8 cellular contexts compared by ENCODE assay signal in genomic region chr4:153345011-153345981, GRCh38. TPM values are rescaled to one million over a fixed set of nuclear protein-coding genes. Genes with fewer than 3 reads are reported as not detected.
DNase-seq lines count a peak whose midpoint lies in the region; ATAC-seq lines count a peak whose summit lies in the region.

No MANE protein-coding gene starts in this region.

- H3K4me3 ChIP-seq in BLaER1 treated with 17β-estradiol and CSF1 and Interleukin-3, amounts not matched to agents 10 nM and 100 nM, result peak overlapping the region; percentile 71 to 93 (median 80)
- H3K4me3 ChIP-seq in neuron (ENCODE audit: low read length) (peak overlapping the region; percentile 66), thymus (ENCODE audit: low read length) (peak overlapping the region; percentile 84)

- peak; percentile 62 for DNase-seq in NOMO-1 treated with dmso at 0.1 percent for 144 hours (lab: John Stamatoyannopoulos, UW; ENCODE audit: unreplicated experiment)
- DNase-seq in activated T-cell treated with anti-CD3 and anti-CD28 coated beads for 4 hours, result peak; percentile 49
- peak; percentile 70 for DNase-seq in fibroblast of peridontal ligament (ENCODE audit: extremely low read depth)

- H3K4me1 ChIP-seq in BLaER1 treated with 17β-estradiol and CSF1 and Interleukin-3, amounts not matched to agents 10 nM and 100 nM, result peaks cover 60 to 85% (median 78%) of the 10 kb centered on the region in 10 experiments
- H3K4me1 ChIP-seq in neuron (ENCODE audit: insufficient read depth, low read length) (peaks cover 27% of the 10 kb centered on the region), thymus (ENCODE audit: control insufficient read depth, insufficient read depth, low read length) (peaks cover 30% of the 10 kb centered on the region)

- H3K36me3 ChIP-seq in BLaER1 treated with 17β-estradiol and CSF1 and Interleukin-3, amounts not matched to agents 10 nM and 100 nM, result peaks cover 0 to 6% (median 2%) of the 10 kb centered on the region in 11 experiments; a peak in 8 of 22 replicates
- H3K36me3 ChIP-seq in neuron (ENCODE audit: insufficient read depth, low read length) (peaks cover 11% of the 10 kb centered on the region), thymus (ENCODE audit: control insufficient read depth, insufficient read depth) (no peaks in the 10 kb centered on the region)

- no peaks in the 10 kb centered on the region; a peak in 1 of 22 replicates for H3K27me3 ChIP-seq in BLaER1 treated with 17β-estradiol and CSF1 and Interleukin-3, amounts not matched to agents 10 nM and 100 nM
- no peaks in the 10 kb centered on the region for H3K27me3 ChIP-seq in neuron (ENCODE audit: insufficient read depth, low read length)
- H3K27me3 ChIP-seq in thymus (ENCODE audit: control insufficient read depth, insufficient read depth), result no peaks in the 10 kb centered on the region

- no peaks in the 10 kb centered on the region for H4K20me1 ChIP-seq in BLaER1 treated with 17β-estradiol and CSF1 and Interleukin-3, amounts not matched to agents 10 nM and 100 nM

- no peaks in the 10 kb centered on the region; a peak in 1 of 22 replicates for H3K9me3 ChIP-seq in BLaER1 treated with 17β-estradiol and CSF1 and Interleukin-3, amounts not matched to agents 10 nM and 100 nM (replicated peaks in 1 of 11)
- H3K9me3 ChIP-seq in neuron (ENCODE audit: low read length), result no peaks in the 10 kb centered on the region
- no peaks in the 10 kb centered on the region for H3K9me3 ChIP-seq in thymus (ENCODE audit: control insufficient read depth)

- peak overlapping the region in 10 of 11 experiments; percentile 48 to 97 (median 96); a peak in 20 of 22 replicates for H3K27ac ChIP-seq in BLaER1 treated with 17β-estradiol and CSF1 and Interleukin-3, amounts not matched to agents 10 nM and 100 nM
- H3K27ac ChIP-seq in thymus (ENCODE audit: low read depth), result peak overlapping the region; percentile 60

- WGBS in thymus, result under 1% methylated on average over 44 of the region's 44 CpGs

- peak overlapping the region; percentile 77 to 92 (median 87) for H3K4me2 ChIP-seq in BLaER1 treated with 17β-estradiol and CSF1 and Interleukin-3, amounts not matched to agents 10 nM and 100 nM

- peak overlapping the region; percentile 94 for H2AFZ ChIP-seq in neuron (ENCODE audit: low read depth, low read length)

- H3K9ac ChIP-seq in BLaER1 treated with 17β-estradiol and CSF1 and Interleukin-3, amounts not matched to agents 10 nM and 100 nM, result peak overlapping the region; percentile 69 to 98 (median 93)

- peak; percentile 34 for ATAC-seq in GM19324 (IDR thresholded peaks at IDR 0.05; ENCODE audit: low FRiP score, unreplicated experiment)
- ATAC-seq in HG03439 (IDR thresholded peaks at IDR 0.05; ENCODE audit: unreplicated experiment), result peak; percentile 41

RNA-seq across cellular contexts. Expression of gene MND1, which starts 0.8 kb away (rescaled TPM):
- polyA plus RNA-seq in thymus, result 13.2 TPM

Comparison
In these comparisons a context has a peak if more than half of its experiments do, and no peak if none do; other contexts are left out.
1. Peak in every context shown above with its lines: DNase-seq, ATAC-seq, H3K4me3 ChIP-seq and H3K27ac ChIP-seq.